In genomic region chr20:32338665-32339064, GRCh38 we compare ENCODE assay signal across 21 cellular contexts. TPM values are rescaled to one million over a fixed set of nuclear protein-coding genes. Genes with fewer than 3 reads are reported as not detected.
DNase-seq lines count a peak whose midpoint lies in the region; ATAC-seq and TF ChIP-seq lines count a peak whose summit lies in the region.
"Had no signal": no experiment of that assay in that cellular context is flagged by ENCODE, and none has a peak within 500 bp of the region (broad histone marks: within the 10 kb centered on the region; RNA-seq: fewer than 3 reads in every experiment).

No MANE protein-coding gene starts in this region.

- peaks cover 4% of the 10 kb centered on the region for H3K27me3 Mint-ChIP-seq in H9 (ENCODE audit: low read depth)
- H3K27me3 Mint-ChIP-seq: activated B cell treated with CpG ODN at 0.5 μM for 24 hours; activated naive CD4-positive, alpha-beta T cell treated with anti-CD3 and anti-CD28 coated beads, Interleukin-2, amount 10 ng/mL, durations not matched to agents 7 days and 5 days had no signal

- H2BK15ac ChIP-seq in H9 (ENCODE audit: low read depth, low read length): no peak overlapping the region

- no peaks in the 10 kb centered on the region for H3K79me2 ChIP-seq in H9 (ENCODE audit: insufficient read depth, low read length)

- no peak overlapping the region for H3K4me3 Mint-ChIP-seq in H9
- H3K4me3 Mint-ChIP-seq: activated B cell treated with CpG ODN at 0.5 μM for 24 hours; activated naive CD4-positive, alpha-beta T cell treated with anti-CD3 and anti-CD28 coated beads, Interleukin-2, amount 10 ng/mL, durations not matched to agents 7 days and 5 days had no signal

- intact Hi-C loops in lower lobe of right lung (cut with DNase I): no loop called here
- intact Hi-C loops in stomach (cut with DNase I; ENCODE audit: low total_unique reads): loop anchor here (10.0 kb wide), 1 partner anchor 146 kb away; no protein-coding TSS in a partner anchor
- intact Hi-C loops in posterior vena cava (cut with DNase I): no loop called here

- no peak overlapping the region for H2BK120ac ChIP-seq in H9 (ENCODE audit: low read depth, low read length, poor library complexity, severe bottlenecking)

- no peaks in the 10 kb centered on the region for H3K9me3 Mint-ChIP-seq in H9
- H3K9me3 Mint-ChIP-seq: activated B cell treated with CpG ODN at 0.5 μM for 24 hours; activated naive CD4-positive, alpha-beta T cell treated with anti-CD3 and anti-CD28 coated beads, Interleukin-2, amount 10 ng/mL, durations not matched to agents 7 days and 5 days had no signal

- H3K9ac ChIP-seq in H9 (ENCODE audit: extremely low read depth, insufficient read length, low read length): no peak overlapping the region

- H3K14ac ChIP-seq in H9 (ENCODE audit: insufficient read depth, low read length): no peak overlapping the region

- WGBS in H9 (ENCODE audit: extremely low coverage, insufficient read length, low lambda C conversion rate): no CpG with 5 or more reads among the region's 7 CpGs
- 54 to 82% (median 75%) methylated on average over 7 of the region's 7 CpGs for WGBS in stomach, 5 donors

- H2AFZ ChIP-seq in H9 (ENCODE audit: low read length): no peak overlapping the region

- H3K27me3 ChIP-seq in H9 (ENCODE audit: insufficient read depth, low read length) (no peaks in the 10 kb centered on the region), RWPE2 (ENCODE audit: insufficient read depth, poor library complexity, severe bottlenecking) (no peaks in the 10 kb centered on the region), lower lobe of right lung (ENCODE audit: low read depth) (no peaks in the 10 kb centered on the region), stomach (no peaks in the 10 kb centered on the region)
- H3K27me3 ChIP-seq: MG63 had no signal

- no peak overlapping the region for H4K5ac ChIP-seq in H9 (ENCODE audit: insufficient read length, low read depth, low read length)

- H3K27ac ChIP-seq in H9 (ENCODE audit: insufficient read length, low read depth, low read length) (no peak overlapping the region), RWPE2 (ENCODE audit: poor library complexity, severe bottlenecking) (no peak overlapping the region), lower lobe of right lung (peak overlapping the region; percentile 70), stomach (peak overlapping the region; percentile 14 to 59 (median 47))
- H3K27ac ChIP-seq: epithelial cell of prostate, prostate gland had no signal

- TF ChIP-seq EP300 in stomach (IDR thresholded peaks at IDR 0.05): no peak

- no peak overlapping the region for H3K4me2 ChIP-seq in H9 (ENCODE audit: insufficient read depth, insufficient read length, low read length)

- TF ChIP-seq CTCF in H9 (conservative IDR thresholded peaks at IDR 0.05) (no peak), RWPE2 (IDR thresholded peaks at IDR 0.05; ENCODE audit: poor library complexity, severe bottlenecking) (no peak), lower lobe of right lung (IDR thresholded peaks at IDR 0.05) (no peak), stomach (IDR thresholded peaks at IDR 0.05) (no peak)

- H2BK20ac ChIP-seq in H9 (ENCODE audit: low read depth, low read length, poor library complexity, severe bottlenecking): no peak overlapping the region

- peaks cover 5 to 9% of the 10 kb centered on the region in 2 experiments for H3K4me1 Mint-ChIP-seq in H9

- H4K20me1 ChIP-seq in H9 (ENCODE audit: control insufficient read depth, insufficient read depth, insufficient read length): no peaks in the 10 kb centered on the region

- no peak overlapping the region for H3K56ac ChIP-seq in H9 (ENCODE audit: insufficient read length, low read depth, low read length)

- no peak overlapping the region for H4K91ac ChIP-seq in H9 (ENCODE audit: insufficient read length, low read depth, low read length)

- no peak overlapping the region for H2AK5ac ChIP-seq in H9 (ENCODE audit: insufficient read length, low read length)

- no peak for TF ChIP-seq POLR2A in stomach (IDR thresholded peaks at IDR 0.05)

- H4K8ac ChIP-seq in H9 (replicated peaks; ENCODE audit: insufficient read length, low read depth, low read length): no peak overlapping the region

- H3K4me1 ChIP-seq in H9 (ENCODE audit: insufficient read depth, low read length) (peaks cover 3% of the 10 kb centered on the region; the same call in 1 of the 2 replicates), RWPE2 (ENCODE audit: insufficient read depth, poor library complexity, severe bottlenecking) (peaks cover 11% of the 10 kb centered on the region), lower lobe of right lung (peaks cover 46% of the 10 kb centered on the region), stomach (peaks cover 4 to 43% (median 28%) of the 10 kb centered on the region in 4 donors)
- H3K4me1 ChIP-seq: prostate gland had no signal

- no peak overlapping the region for H3K4ac ChIP-seq in H9 (ENCODE audit: low read depth, low read length)

- no peak overlapping the region for H3K23ac ChIP-seq in H9 (ENCODE audit: insufficient read length, low read depth, low read length)

- H3T11ph ChIP-seq in H9 (ENCODE audit: low read length): no peak overlapping the region

- H2BK5ac ChIP-seq in H9 (ENCODE audit: insufficient read length, low read length): no peak overlapping the region

- H3K36me3 ChIP-seq in RWPE2 (ENCODE audit: low read depth) (no peaks in the 10 kb centered on the region), lower lobe of right lung (no peaks in the 10 kb centered on the region), stomach (peaks cover 0 to 9% (median 6%) of the 10 kb centered on the region in 4 donors)
- H3K36me3 ChIP-seq: prostate gland had no signal

- peak overlapping the region in 2 of 3 experiments; percentile 7 to 36; a peak in 2 of 7 replicates for H3K27ac Mint-ChIP-seq in H9
- H3K27ac Mint-ChIP-seq: activated B cell treated with CpG ODN at 0.5 μM for 24 hours; activated naive CD4-positive, alpha-beta T cell treated with anti-CD3 and anti-CD28 coated beads, Interleukin-2, amount 10 ng/mL, durations not matched to agents 7 days and 5 days had no signal

- H3K4me3 ChIP-seq in RWPE2 (ENCODE audit: severe bottlenecking): no peak overlapping the region
- H3K4me3 ChIP-seq in lower lobe of right lung: no peak overlapping the region
- H3K4me3 ChIP-seq in stomach: no peak overlapping the region
- H3K4me3 ChIP-seq: MG63, prostate gland had no signal

- H2BK12ac ChIP-seq in H9 (ENCODE audit: insufficient read length, low read depth, low read length): no peak overlapping the region

- H3K9me3 ChIP-seq in H9 (ENCODE audit: control insufficient read depth, low read depth, low read length): no peaks in the 10 kb centered on the region
- no peaks in the 10 kb centered on the region for H3K9me3 ChIP-seq in RWPE2 (ENCODE audit: severe bottlenecking)
- no peaks in the 10 kb centered on the region for H3K9me3 ChIP-seq in lower lobe of right lung
- H3K9me3 ChIP-seq in stomach: no peaks in the 10 kb centered on the region
- H3K9me3 ChIP-seq: MG63, prostate gland had no signal

- peaks cover 0 to 3% (median 0%) of the 10 kb centered on the region in 3 experiments; a peak in 2 of 7 replicates for H3K36me3 Mint-ChIP-seq in H9 (ENCODE audit: insufficient read depth in 1 of 3, low read depth in 3 of 3)

- H3K79me1 ChIP-seq in H9 (ENCODE audit: insufficient read depth, low read depth, low read length, poor library complexity, severe bottlenecking): no peaks in the 10 kb centered on the region

- no peak overlapping the region for H3K18ac ChIP-seq in H9 (ENCODE audit: insufficient read length, low read depth, low read length)

- ATAC-seq in RWPE2 (ENCODE audit: low read depth): no peak
- peak; percentile 75 to 82 for ATAC-seq in lower lobe of right lung

- no peaks in the 10 kb centered on the region for H3K23me2 ChIP-seq in H9 (ENCODE audit: insufficient read length, low read depth, low read length, poor library complexity, severe bottlenecking)

- no peak for DNase-seq in H9
- DNase-seq in RWPE2 (ENCODE audit: low spot score): peak; percentile 55
- peak; percentile 69 for DNase-seq in lower lobe of right lung
- DNase-seq in stomach: no peak
- DNase-seq in C1 segment of cervical spinal cord (lab: John Stamatoyannopoulos, UW): no peak
- no peak for DNase-seq in NCI-H524 (lab: John Stamatoyannopoulos, UW)
- DNase-seq in amniotic stem cell (lab: John Stamatoyannopoulos, UW): no peak
- DNase-seq in posterior vena cava (ENCODE audit: low spot score): no peak
- DNase-seq: activated B cell treated with CpG ODN at 0.5 μM for 24 hours; activated naive CD4-positive, alpha-beta T cell treated with anti-CD3 and anti-CD28 coated beads, Interleukin-2, amount 10 ng/mL, durations not matched to agents 7 days and 5 days; effector CD8-positive, alpha-beta T cell; H7; islet precursor cell; NCI-H2171; NCI-H524 treated with DMSO at 0.1 percent for 48 hours; NK-92 treated with Interleukin-12 subunit alpha and Interleukin-12 subunit beta, amount 100 ng/mL, for 24 hours; SHP77 treated with DMSO at 0.1 percent for 48 hours; stimulated activated naive CD4-positive, alpha-beta T cell treated with Interleukin-2 at 50 U/mL for 16 hours had no signal

RNA-seq across cellular contexts. Expression of gene ASXL1, which starts 19.5 kb away (rescaled TPM):
- total RNA-seq in H9 (2021) (35.0 and 39.5 TPM in 2 replicates), lower lobe of right lung (71.9 TPM), stomach (100 to 1,000 TPM in 2 of 5 donors, 10 to 100 TPM in 3; 50.4 to 185 (median 75.5) TPM), posterior vena cava (10 to 100 TPM; 61.5 to 62.8 TPM)
- 10 to 100 TPM in 1 of 3 donors, 1 to 10 TPM in 2; 9.0 to 14.2 (median 9.7) TPM for polyA plus RNA-seq in stomach

Comparison
In these comparisons a context has a peak if more than half of its experiments do, and no peak if none do; other contexts are left out.
1. DNase-seq: peak in RWPE2 (single experiment) and lower lobe of right lung (single experiment); none in H9 (single experiment), stomach (single experiment), C1 segment of cervical spinal cord (0 of 14), NCI-H524 (0 of 2), amniotic stem cell (single experiment) and posterior vena cava (single experiment).
2. H3K27ac ChIP-seq: peak in lower lobe of right lung (single experiment) and stomach (5 of 5); none in H9 (single experiment) and RWPE2 (single experiment).